ENCODE assay signal across 8 cellular contexts in the genomic region with DNA sequence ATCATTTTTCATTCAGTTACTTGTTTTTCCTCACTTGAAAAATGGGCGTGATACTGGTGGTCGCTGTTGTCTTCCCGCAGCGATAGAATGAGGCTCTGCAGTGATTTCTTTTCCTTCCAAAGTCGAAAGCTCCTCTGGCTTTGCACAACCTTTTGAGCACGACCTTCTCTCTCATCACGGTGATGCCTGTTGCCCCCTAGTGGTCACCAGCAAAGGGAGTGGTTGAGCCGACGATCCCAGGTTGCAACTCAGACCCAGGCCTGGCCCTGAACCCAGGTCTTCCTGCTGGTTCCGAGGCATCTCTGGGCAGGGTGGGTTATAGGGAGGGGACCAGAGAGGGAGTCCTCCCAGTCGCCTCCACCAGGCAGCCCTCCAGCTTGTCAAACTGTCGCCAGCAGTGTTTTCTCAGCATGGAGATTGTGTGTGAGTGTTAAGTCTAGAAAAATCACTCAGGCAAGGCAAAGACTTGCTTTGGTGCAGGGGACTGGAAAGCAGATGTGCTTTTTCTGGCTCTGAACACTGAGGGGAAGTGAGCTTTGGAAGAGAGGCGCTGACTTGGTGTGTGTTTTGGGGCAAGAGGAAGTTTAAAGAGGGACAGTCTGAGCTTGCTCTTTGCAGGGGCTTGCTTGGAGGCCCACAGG.
DNase-seq lines count a peak whose midpoint lies in the region; ATAC-seq, FAIRE-seq and TF ChIP-seq lines count a peak whose summit lies in the region.

No MANE protein-coding gene starts in this region.

- H3K36me3 ChIP-seq in mesenchymal stem cell (ENCODE audit: control insufficient read depth in 1 of 2, insufficient read depth in 2 of 2, low read depth in 1 of 2, low read length in 2 of 2): no peaks in the 10 kb centered on the region

- no peak overlapping the region for H4K8ac ChIP-seq in mesenchymal stem cell (ENCODE audit: low read length)

- H3K9me3 Mint-ChIP-seq in activated CD4-positive, alpha-beta memory T cell treated with anti-CD3 and anti-CD28 coated beads, Interleukin-2, amount 10 ng/mL, durations not matched to agents 7 days and 5 days: no peaks in the 10 kb centered on the region
- H3K9me3 Mint-ChIP-seq in effector memory CD8-positive, alpha-beta T cell: peaks cover 0 to 4% of the 10 kb centered on the region in 2 donors

- peaks cover 5% of the 10 kb centered on the region for H3K27me3 Mint-ChIP-seq in activated CD4-positive, alpha-beta memory T cell treated with anti-CD3 and anti-CD28 coated beads, Interleukin-2, amount 10 ng/mL, durations not matched to agents 7 days and 5 days
- H3K27me3 Mint-ChIP-seq in effector memory CD8-positive, alpha-beta T cell: peaks cover 39 to 51% of the 10 kb centered on the region in 2 donors

- H3K79me1 ChIP-seq in mesenchymal stem cell (replicated peaks; ENCODE audit: low read length, poor library complexity, severe bottlenecking): no peaks in the 10 kb centered on the region

- H3K23ac ChIP-seq in mesenchymal stem cell (ENCODE audit: low read length in 2 of 2): no peak overlapping the region

- H3K27ac ChIP-seq in mesenchymal stem cell (ENCODE audit: low read length, poor library complexity, severe bottlenecking): no peak overlapping the region

- H3K4me3 ChIP-seq in AG09309 (ENCODE audit: control insufficient read depth, low read depth, low read length) (peak overlapping the region; percentile 43), mesenchymal stem cell (ENCODE audit: insufficient read depth in 1 of 2, low read depth in 1 of 2, low read length in 2 of 2) (peak overlapping the region in 1 of 2 experiments; percentile 71)

- no peaks in the 10 kb centered on the region for H3K36me3 Mint-ChIP-seq in activated CD4-positive, alpha-beta memory T cell treated with anti-CD3 and anti-CD28 coated beads, Interleukin-2, amount 10 ng/mL, durations not matched to agents 7 days and 5 days (ENCODE audit: low read depth)
- peaks cover 2% of the 10 kb centered on the region for H3K36me3 Mint-ChIP-seq in effector memory CD8-positive, alpha-beta T cell (ENCODE audit: insufficient read depth)

- 6% methylated on average over 13 of the region's 13 CpGs for WGBS in mesenchymal stem cell

- H3K4me3 Mint-ChIP-seq in activated CD4-positive, alpha-beta memory T cell treated with anti-CD3 and anti-CD28 coated beads, Interleukin-2, amount 10 ng/mL, durations not matched to agents 7 days and 5 days: no peak overlapping the region
- H3K4me3 Mint-ChIP-seq in effector memory CD8-positive, alpha-beta T cell: no peak overlapping the region

- no peak overlapping the region for H3K27ac Mint-ChIP-seq in activated CD4-positive, alpha-beta memory T cell treated with anti-CD3 and anti-CD28 coated beads, Interleukin-2, amount 10 ng/mL, durations not matched to agents 7 days and 5 days
- no peak overlapping the region for H3K27ac Mint-ChIP-seq in effector memory CD8-positive, alpha-beta T cell

- peak; percentile 23 for DNase-seq in AG09309 (ENCODE audit: low read depth)
- peak; percentile 74 for DNase-seq in GM19239 (ENCODE audit: insufficient read length, low spot score)
- peak; percentile 54 for DNase-seq in NCI-H460 (ENCODE audit: extremely low read depth, low read depth)
- DNase-seq in activated CD4-positive, alpha-beta memory T cell treated with anti-CD3 and anti-CD28 coated beads, Interleukin-2, amount 10 ng/mL, durations not matched to agents 7 days and 5 days: peak; percentile 48
- peak; percentile 15 to 22 (median 22) for DNase-seq in effector memory CD8-positive, alpha-beta T cell
- peak; percentile 66 for DNase-seq in mesenchymal stem cell
- DNase-seq in stimulated activated CD8-positive, alpha-beta memory T cell treated with anti-CD3 and anti-CD28 coated beads, Interleukin-15, amount 100 ng/mL, for 24 hours (ENCODE audit: low read depth): peak; percentile 6

- peak; percentile 96 for FAIRE-seq in GM19239 (lab: Jason Lieb, UNC)

- no peak overlapping the region for H4K91ac ChIP-seq in mesenchymal stem cell (ENCODE audit: low read length)

- peak; percentile 27 for ATAC-seq in effector memory CD8-positive, alpha-beta T cell (replicated peaks)
- no peak for ATAC-seq in GM18870 (IDR thresholded peaks at IDR 0.05; ENCODE audit: unreplicated experiment)

- H2BK12ac ChIP-seq in mesenchymal stem cell (ENCODE audit: low read length in 2 of 2): no peak overlapping the region

- no peak overlapping the region for H2AK5ac ChIP-seq in mesenchymal stem cell (ENCODE audit: low read length, severe bottlenecking)

- no peak overlapping the region for H2AFZ ChIP-seq in mesenchymal stem cell (ENCODE audit: low read depth, low read length)

- no peaks in the 10 kb centered on the region for H3K9me3 ChIP-seq in mesenchymal stem cell (ENCODE audit: control insufficient read depth, low read length)

- H3K4me1 ChIP-seq in mesenchymal stem cell (ENCODE audit: control insufficient read depth, insufficient read depth, low read depth, low read length): peaks cover 10% of the 10 kb centered on the region

- CTCF ChIA-PET in activated CD4-positive, alpha-beta memory T cell treated with anti-CD3 and anti-CD28 coated beads, Interleukin-2, amount 10 ng/mL, durations not matched to agents 7 days and 5 days (lab: Charles Lee): interaction anchor here (0.7 to 1.9 kb wide), 12 partner anchors 9 to 351 kb away, joined by 3 to 11 read pairs (median 3); no protein-coding TSS in a partner anchor

- POLR2A ChIA-PET in activated CD4-positive, alpha-beta memory T cell treated with anti-CD3 and anti-CD28 coated beads, Interleukin-2, amount 10 ng/mL, durations not matched to agents 7 days and 5 days (lab: Charles Lee): no interaction called here

- peak; percentile 96 for TF ChIP-seq CTCF in AG09309 (IDR thresholded peaks at IDR 0.05; ENCODE audit: control insufficient read depth, insufficient read depth, low read depth, low read length, missing control alignments)

- no peaks in the 10 kb centered on the region for H3K4me1 Mint-ChIP-seq in activated CD4-positive, alpha-beta memory T cell treated with anti-CD3 and anti-CD28 coated beads, Interleukin-2, amount 10 ng/mL, durations not matched to agents 7 days and 5 days
- H3K4me1 Mint-ChIP-seq in effector memory CD8-positive, alpha-beta T cell (ENCODE audit: low read depth in 2 of 2): no peaks in the 10 kb centered on the region

- peaks cover 33 to 40% of the 10 kb centered on the region in 2 experiments for H3K27me3 ChIP-seq in mesenchymal stem cell (ENCODE audit: control insufficient read depth in 1 of 2, insufficient read depth in 1 of 2, low read length in 2 of 2)

- no peak overlapping the region for H2BK15ac ChIP-seq in mesenchymal stem cell (ENCODE audit: low read depth, poor library complexity, severe bottlenecking)

- no peak overlapping the region for H2BK120ac ChIP-seq in mesenchymal stem cell (ENCODE audit: low read depth, low read length)

- no peak overlapping the region for H3K18ac ChIP-seq in mesenchymal stem cell (ENCODE audit: low read depth in 1 of 2, low read length in 2 of 2)

- H2BK5ac ChIP-seq in mesenchymal stem cell (ENCODE audit: low read depth, low read length, poor library complexity, severe bottlenecking): no peak overlapping the region

- peak overlapping the region; percentile 53 for H3K9ac ChIP-seq in mesenchymal stem cell (ENCODE audit: low read length)

- H3K14ac ChIP-seq in mesenchymal stem cell (ENCODE audit: low read length in 2 of 2): no peak overlapping the region

- no peak overlapping the region for H3K4ac ChIP-seq in mesenchymal stem cell (ENCODE audit: low read depth in 1 of 2, low read length in 2 of 2)

- H3K4me2 ChIP-seq in mesenchymal stem cell (ENCODE audit: low read length, poor library complexity, severe bottlenecking): peak overlapping the region; percentile 96

Comparison
In these comparisons a context has a peak if more than half of its experiments do, and no peak if none do; other contexts are left out.
1. DNase-seq: peak in every context shown above with its lines; median percentile 74 in GM19239; 66 in mesenchymal stem cell; 54 in NCI-H460; 48 in activated CD4-positive, alpha-beta memory T cell treated with anti-CD3 and anti-CD28 coated beads, Interleukin-2, amount 10 ng/mL, durations not matched to agents 7 days and 5 days; 23 in AG09309; 22 in effector memory CD8-positive, alpha-beta T cell; 6 in stimulated activated CD8-positive, alpha-beta memory T cell treated with anti-CD3 and anti-CD28 coated beads, Interleukin-15, amount 100 ng/mL, for 24 hours.